In the genomic region with DNA sequence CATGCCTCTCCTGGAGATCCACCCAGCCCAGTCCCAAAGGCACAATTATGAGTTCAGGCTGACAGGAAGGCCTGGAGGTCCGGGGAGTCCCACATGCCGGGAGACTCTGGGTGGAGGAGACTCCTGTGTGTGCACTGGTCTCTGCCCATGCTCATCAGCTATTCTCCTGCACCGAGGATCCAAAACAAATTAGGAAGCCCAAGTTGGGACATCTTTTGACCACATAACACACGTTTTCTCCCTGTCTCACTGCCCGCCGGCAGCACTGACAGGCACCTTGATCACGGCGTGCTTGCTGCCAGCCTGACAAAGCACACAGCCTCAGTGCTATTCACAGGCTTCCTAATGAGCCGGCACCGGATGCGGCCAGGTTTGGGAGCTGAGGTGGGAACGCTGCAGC, we compare ENCODE assay signal across 26 cellular contexts.
"Had no signal": no experiment of that assay in that cellular context is flagged by ENCODE, and none has a peak within 500 bp of the region (broad histone marks: within the 10 kb centered on the region; RNA-seq: fewer than 3 reads in every experiment).

No MANE protein-coding gene starts in this region.

- ATAC-seq: esophagus mucosa, gastroesophageal sphincter, heart left ventricle, left colon, left lung, left ventricle myocardium superior, mucosa of descending colon had no signal

- H3K4me3 Mint-ChIP-seq: central memory CD8-positive, alpha-beta T cell; immature natural killer cell; mesothelial cell of epicardium had no signal

- H3K36me3 Mint-ChIP-seq: immature natural killer cell had no signal

- H3K4me1 Mint-ChIP-seq: central memory CD8-positive, alpha-beta T cell; immature natural killer cell; mesothelial cell of epicardium had no signal

- H2AFZ ChIP-seq: hepatocyte had no signal

- H3K27me3 ChIP-seq: colonic mucosa, dorsolateral prefrontal cortex, esophagus squamous epithelium, heart left ventricle, hepatocyte, left lung had no signal

- H3K79me2 ChIP-seq: hepatocyte had no signal

- DNase-seq: cerebellar nuclear complex; colonic mucosa; dermis blood vessel endothelial cell; dorsolateral prefrontal cortex; effector CD4-positive, alpha-beta T cell; effector memory CD4-positive, alpha-beta T cell; erythroblast; esophagus squamous epithelium; foreskin fibroblast; foreskin melanocyte; heart left ventricle; hypothalamus; immature natural killer cell; kidney glomerular epithelial cell; left colon; left lung; left ventricle myocardium superior; lower lobe of right lung; mesenchymal stem cell; mucosa of descending colon had no signal

- H3K27me3 Mint-ChIP-seq: central memory CD8-positive, alpha-beta T cell had no signal

- H3K4me2 ChIP-seq: hepatocyte had no signal

- H3K36me3 ChIP-seq: colonic mucosa, esophagus squamous epithelium, gastroesophageal sphincter, heart left ventricle, left lung, lower lobe of right lung had no signal

- H3K4me3 ChIP-seq: colonic mucosa, dorsolateral prefrontal cortex, esophagus squamous epithelium, gastroesophageal sphincter, heart left ventricle, hepatocyte, left lung, lower lobe of right lung, mucosa of descending colon had no signal

- H3K4me1 ChIP-seq: colonic mucosa, esophagus squamous epithelium, gastroesophageal sphincter, heart left ventricle, left lung, lower lobe of right lung had no signal

- H3K9me3 ChIP-seq: colonic mucosa had no signal

- H3K27ac ChIP-seq: colonic mucosa, dorsolateral prefrontal cortex, epithelial cell of prostate, esophagus squamous epithelium, gastroesophageal sphincter, heart left ventricle, hepatocyte, left lung, lower lobe of right lung had no signal

- H3K27ac Mint-ChIP-seq: immature natural killer cell, mesothelial cell of epicardium had no signal
